Comparison of ENCODE assay signal across 11 cellular contexts in genomic region chr16:27243725-27244362, GRCh38. TPM values are rescaled to one million over a fixed set of nuclear protein-coding genes. Genes with fewer than 3 reads are reported as not detected.
DNase-seq lines count a peak whose midpoint lies in the region; ATAC-seq, FAIRE-seq and TF ChIP-seq lines count a peak whose summit lies in the region.
"Had no signal": no experiment of that assay in that cellular context is flagged by ENCODE, and none has a peak within 500 bp of the region (broad histone marks: within the 10 kb centered on the region; RNA-seq: fewer than 3 reads in every experiment).

No MANE protein-coding gene starts in this region.

- TSS peak; percentile 54 for BruUV-seq in endothelial cell of umbilical vein (replicated peaks; lab: Mats Ljungman, UMichigan)

- no peak overlapping the region for H3K9ac ChIP-seq in BLaER1
- peak overlapping the region; percentile 86 for H3K9ac ChIP-seq in endothelial cell of umbilical vein (replicated peaks; ENCODE audit: extremely low read depth, insufficient read depth, low read length)

- dilution Hi-C loops in endothelial cell of umbilical vein (cut with MboI; ENCODE audit: extremely low pct_ligation_motif_present, low sequenced_read_pairs), result no loop called here

- TF ChIP-seq CTCF in VCaP (conservative IDR thresholded peaks at IDR 0.05), result no peak
- TF ChIP-seq CTCF in endothelial cell of umbilical vein (IDR thresholded peaks at IDR 0.05; ENCODE audit: extremely low read depth in 1 of 2, insufficient read depth in 1 of 2, low read depth in 1 of 2, low read length in 2 of 2), result no peak
- no peak for TF ChIP-seq CTCF in psoas muscle (IDR thresholded peaks at IDR 0.05)

- no peaks in the 10 kb centered on the region for H3K9me3 ChIP-seq in BLaER1
- H3K9me3 ChIP-seq in endothelial cell of umbilical vein (replicated peaks; ENCODE audit: control insufficient read depth, insufficient read depth, low read length), result no peaks in the 10 kb centered on the region
- no peaks in the 10 kb centered on the region for H3K9me3 ChIP-seq in psoas muscle

- no peak for DNase-seq in endothelial cell of umbilical vein (ENCODE audit: low read depth, low spot score)
- no peak for DNase-seq in psoas muscle
- no peak for DNase-seq in urothelium cell line (ENCODE audit: low spot score)
- DNase-seq in GM19239 (ENCODE audit: insufficient read length, low spot score), result no peak
- no peak for DNase-seq in putamen (ENCODE audit: low spot score)
- no peak for DNase-seq in NCI-H2196 (lab: John Stamatoyannopoulos, UW; ENCODE audit: unreplicated experiment)
- DNase-seq: DMS53, NCI-H1105 had no signal

- FAIRE-seq in endothelial cell of umbilical vein (lab: Jason Lieb, UNC) (no peak), urothelium cell line (lab: Jason Lieb, UNC) (no peak), GM19239 (lab: Jason Lieb, UNC) (no peak)

- intact Hi-C loops in endothelial cell of umbilical vein (cut with micrococcal nuclease) (loop anchor here (1.0 kb wide), 2 partner anchors 9 to 14 kb away; no protein-coding TSS in a partner anchor), psoas muscle (cut with DNase I) (no loop called here)

- H3K27ac ChIP-seq in BLaER1 (no peak overlapping the region), VCaP (peak overlapping the region; percentile 50), endothelial cell of umbilical vein (ENCODE audit: insufficient read depth, low read depth, low read length) (peak overlapping the region; percentile 96), psoas muscle (peak overlapping the region; percentile 50)
- H3K27ac ChIP-seq: RWPE1 had no signal

- no peak overlapping the region for H3K4me3 ChIP-seq in BLaER1
- no peak overlapping the region for H3K4me3 ChIP-seq in endothelial cell of umbilical vein (replicated peaks in 1 of 3; ENCODE audit: insufficient read depth in 1 of 3, low read depth in 1 of 3, low read length in 3 of 3)
- no peak overlapping the region for H3K4me3 ChIP-seq in psoas muscle

- H3K36me3 ChIP-seq in BLaER1 (no peaks in the 10 kb centered on the region), endothelial cell of umbilical vein (ENCODE audit: control insufficient read depth in 2 of 2, extremely low read depth in 1 of 2, insufficient read depth in 2 of 2, low read length in 2 of 2) (no peaks in the 10 kb centered on the region), psoas muscle (ENCODE audit: insufficient read depth in 1 of 2, low read depth in 1 of 2) (no peaks in the 10 kb centered on the region)

- no peak for ATAC-seq in psoas muscle

- H3K27me3 ChIP-seq in BLaER1, result no peaks in the 10 kb centered on the region
- H3K27me3 ChIP-seq in endothelial cell of umbilical vein (ENCODE audit: control insufficient read depth in 2 of 2, insufficient read depth in 2 of 2, low read length in 2 of 2), result no peaks in the 10 kb centered on the region
- no peaks in the 10 kb centered on the region for H3K27me3 ChIP-seq in psoas muscle (ENCODE audit: insufficient read depth in 3 of 3, low read length in 2 of 3)

- no peaks in the 10 kb centered on the region; the same call in 1 of the 2 replicates for H4K20me1 ChIP-seq in BLaER1
- H4K20me1 ChIP-seq in endothelial cell of umbilical vein (replicated peaks; ENCODE audit: control insufficient read depth, extremely low read depth, insufficient read depth, low read length), result no peaks in the 10 kb centered on the region

- peak overlapping the region; percentile 74 for H3K4me2 ChIP-seq in BLaER1
- no peak overlapping the region for H3K4me2 ChIP-seq in endothelial cell of umbilical vein (ENCODE audit: insufficient read depth, low read length)

- no peaks in the 10 kb centered on the region for H3K79me2 ChIP-seq in endothelial cell of umbilical vein (ENCODE audit: control insufficient read depth, insufficient read depth, low read length)

- 85 to 92% (median 87%) methylated on average over 11 of the region's 11 CpGs for WGBS in psoas muscle, 3 donors

- H2AFZ ChIP-seq in endothelial cell of umbilical vein (ENCODE audit: low read depth, low read length), result no peak overlapping the region

- POLR2A ChIA-PET in endothelial cell of umbilical vein (lab: Charles Lee), result no interaction called here

- CTCF ChIA-PET in endothelial cell of umbilical vein (lab: Charles Lee), result interaction anchor here (1.0 to 15.6 kb wide), 8 partner anchors 9 to 124 kb away, joined by 3 to 299 read pairs (median 4); no protein-coding TSS in a partner anchor

- no peaks in the 10 kb centered on the region for H3K9me1 ChIP-seq in endothelial cell of umbilical vein (replicated peaks; ENCODE audit: control insufficient read depth, extremely low read depth, insufficient read depth, low read length)

- H3K4me1 ChIP-seq in BLaER1, result peaks cover 42% of the 10 kb centered on the region
- H3K4me1 ChIP-seq in endothelial cell of umbilical vein (ENCODE audit: control insufficient read depth, extremely low read depth, insufficient read depth, low read length), result peaks cover 61% of the 10 kb centered on the region
- peaks cover 37% of the 10 kb centered on the region for H3K4me1 ChIP-seq in psoas muscle

- no peak for TF ChIP-seq POLR2A in endothelial cell of umbilical vein (IDR thresholded peaks at IDR 0.05; ENCODE audit: low read depth, low read length)

TF ChIP-seq in endothelial cell of umbilical vein, 7 proteins besides CTCF, POLR2A, EP300 and RAD21:
- TF ChIP-seq, protein P1, sequence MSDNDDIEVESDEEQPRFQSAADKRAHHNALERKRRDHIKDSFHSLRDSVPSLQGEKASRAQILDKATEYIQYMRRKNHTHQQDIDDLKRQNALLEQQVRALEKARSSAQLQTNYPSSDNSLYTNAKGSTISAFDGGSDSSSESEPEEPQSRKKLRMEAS (IDR thresholded peaks at IDR 0.05; ENCODE audit: insufficient read depth, insufficient read length), result no peak
- no peak for TF ChIP-seq POLR2AphosphoS5 (IDR thresholded peaks at IDR 0.05; ENCODE audit: insufficient read depth, low read depth, low read length)
- no peak for TF ChIP-seq MYC (IDR thresholded peaks at IDR 0.05; ENCODE audit: low read depth, low read length)
- no peak for TF ChIP-seq EZH2 (IDR thresholded peaks at IDR 0.05; ENCODE audit: borderline replicate concordance, low read depth, low read length, severe bottlenecking)
- no peak for TF ChIP-seq GATA2 (IDR thresholded peaks at IDR 0.05; ENCODE audit: insufficient read depth, insufficient read length, low read depth, low read length)

RNA-seq across cellular contexts. Expression of gene NSMCE1, which starts 24.7 kb away (rescaled TPM):
- total RNA-seq in endothelial cell of umbilical vein (42.0 and 46.4 TPM in 2 replicates), psoas muscle (10 to 100 TPM; 18.9 to 51.8 (median 28.8) TPM)
- polyA plus RNA-seq in endothelial cell of umbilical vein (21.9 and 23.8 TPM in 2 replicates), psoas muscle (10 to 100 TPM; 26.0 to 31.7 (median 28.4) TPM)
- 28.7 and 36.9 TPM in 2 replicates for polyA plus RNA-seq in endothelial cell of umbilical vein (2011; cell fraction: cytosol; rRNA removed)
- 15.8 and 16.2 TPM in 2 replicates for polyA plus RNA-seq in endothelial cell of umbilical vein (2011; cell fraction: nucleus; rRNA removed)
- polyA plus RNA-seq in endothelial cell of umbilical vein (2012), result 51.1 and 71.1 TPM in 2 replicates
- polyA minus RNA-seq in endothelial cell of umbilical vein, result 29.8 and 36.0 TPM in 2 replicates
- polyA minus RNA-seq in endothelial cell of umbilical vein (2011; cell fraction: cytosol; rRNA and poly(A)+ RNA removed), result 21.2 TPM
- 14.1 and 18.2 TPM in 2 replicates for polyA minus RNA-seq in endothelial cell of umbilical vein (2011; cell fraction: nucleus; rRNA and poly(A)+ RNA removed)

RNA-seq across cellular contexts. Expression of gene KDM8, which starts 40.5 kb away (rescaled TPM):
- total RNA-seq in endothelial cell of umbilical vein (8.4 and 8.9 TPM in 2 replicates), psoas muscle (1 to 10 TPM; 2.2 to 7.8 (median 4.6) TPM)
- polyA plus RNA-seq in endothelial cell of umbilical vein (5.1 TPM in 2 replicates), psoas muscle (1 to 10 TPM; 2.4 to 3.5 (median 3.0) TPM)
- polyA plus RNA-seq in endothelial cell of umbilical vein (2011; cell fraction: cytosol; rRNA removed), result 4.0 and 4.6 TPM in 2 replicates
- 14.0 and 15.0 TPM in 2 replicates for polyA plus RNA-seq in endothelial cell of umbilical vein (2011; cell fraction: nucleus; rRNA removed)
- 2.7 and 4.2 TPM in 2 replicates for polyA plus RNA-seq in endothelial cell of umbilical vein (2012)
- polyA minus RNA-seq in endothelial cell of umbilical vein, result 6.4 and 24.7 TPM in 2 replicates
- polyA minus RNA-seq in endothelial cell of umbilical vein (2011; cell fraction: cytosol; rRNA and poly(A)+ RNA removed), result 2.8 TPM
- 12.1 and 13.0 TPM in 2 replicates for polyA minus RNA-seq in endothelial cell of umbilical vein (2011; cell fraction: nucleus; rRNA and poly(A)+ RNA removed)
